Comparison of ENCODE assay signal across 8 cellular contexts in the genomic region with DNA sequence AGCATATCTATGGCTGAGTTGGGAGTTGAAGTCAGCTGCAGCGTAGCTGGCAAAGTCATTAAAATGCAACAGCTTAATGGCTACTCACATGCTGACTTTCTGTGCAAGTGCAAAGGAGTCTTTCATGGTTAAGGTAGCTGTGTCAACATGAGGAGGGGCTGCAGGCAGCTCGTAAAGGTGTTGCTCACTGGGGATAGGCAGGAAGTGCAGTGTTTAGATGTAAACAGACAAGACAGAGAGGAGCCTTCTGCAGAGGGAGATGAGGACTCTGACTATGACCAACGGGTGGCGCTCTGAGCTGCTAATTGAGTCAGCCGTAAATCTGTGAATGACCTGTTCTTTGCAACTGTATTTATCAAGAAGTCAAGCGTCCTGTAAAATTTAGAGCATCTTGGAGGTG. TPM values are rescaled to one million over a fixed set of nuclear protein-coding genes. Genes with fewer than 3 reads are reported as not detected.
DNase-seq lines count a peak whose midpoint lies in the region; ATAC-seq, FAIRE-seq and TF ChIP-seq lines count a peak whose summit lies in the region.

No MANE protein-coding gene starts in this region.

- no peak for FAIRE-seq in GM19239 (lab: Jason Lieb, UNC)

- CTCF ChIA-PET in CD4-positive, alpha-beta memory T cell (lab: Charles Lee; ENCODE audit: partially characterized antibody), result no interaction called here

- TF ChIP-seq CTCF in GM12872 (IDR thresholded peaks at IDR 0.05; ENCODE audit: insufficient read depth, low read depth, low read length) (peak; percentile 65), astrocyte of the cerebellum (IDR thresholded peaks at IDR 0.05; ENCODE audit: low read depth, low read length, missing control alignments) (peak; percentile 29)

- no peaks in the 10 kb centered on the region for H3K27me3 ChIP-seq in CD4-positive, alpha-beta memory T cell (ENCODE audit: insufficient read depth, low read length)

- ATAC-seq in GM19455 (IDR thresholded peaks at IDR 0.05; ENCODE audit: unreplicated experiment) (no peak), GM19324 (IDR thresholded peaks at IDR 0.05; ENCODE audit: low FRiP score, unreplicated experiment) (no peak)

- POLR2A ChIA-PET in CD4-positive, alpha-beta memory T cell (lab: Charles Lee; ENCODE audit: partially characterized antibody), result no interaction called here

- H3K27me3 Mint-ChIP-seq in CD4-positive, alpha-beta memory T cell, result peaks cover 11 to 17% of the 10 kb centered on the region in 2 donors

- no peak overlapping the region for H3K27ac Mint-ChIP-seq in CD4-positive, alpha-beta memory T cell

- intact Hi-C loops in CD4-positive, alpha-beta memory T cell (cut with micrococcal nuclease), result no loop called here

- H3K9me3 ChIP-seq in CD4-positive, alpha-beta memory T cell (ENCODE audit: control insufficient read depth in 1 of 2, low read length in 2 of 2), result no peaks in the 10 kb centered on the region

- in situ Hi-C loops in astrocyte of the cerebellum (cut with HindIII; ENCODE audit: low sequenced_read_pairs), result no loop called here

- peak; percentile 74 for TF ChIP-seq RAD21 in Ishikawa (IDR thresholded peaks at IDR 0.05; ENCODE audit: low read depth)

- DNase-seq in astrocyte of the cerebellum (ENCODE audit: low read depth) (no peak), myocyte (ENCODE audit: low read depth) (peak; percentile 40), GM19239 (ENCODE audit: insufficient read length, low spot score) (no peak)
- no peak for DNase-seq in CD4-positive, alpha-beta memory T cell

- TF ChIP-seq EP300 in Ishikawa (IDR thresholded peaks at IDR 0.05; ENCODE audit: borderline replicate concordance), result no peak

- H3K27ac ChIP-seq in CD4-positive, alpha-beta memory T cell (ENCODE audit: low read depth, low read length), result no peak overlapping the region

- no peaks in the 10 kb centered on the region for H3K4me1 Mint-ChIP-seq in CD4-positive, alpha-beta memory T cell

- H3K36me3 ChIP-seq in CD4-positive, alpha-beta memory T cell (ENCODE audit: insufficient read depth, low read length), result no peaks in the 10 kb centered on the region

- H3K9me3 Mint-ChIP-seq in CD4-positive, alpha-beta memory T cell, result no peaks in the 10 kb centered on the region

- H3K4me1 ChIP-seq in CD4-positive, alpha-beta memory T cell (ENCODE audit: insufficient read depth, low read length), result no peaks in the 10 kb centered on the region

- no peak overlapping the region for H3K4me3 ChIP-seq in astrocyte of the cerebellum (ENCODE audit: low read depth, low read length)
- no peak overlapping the region for H3K4me3 ChIP-seq in CD4-positive, alpha-beta memory T cell (ENCODE audit: low read length in 2 of 2)

- no peak overlapping the region for H3K4me3 Mint-ChIP-seq in CD4-positive, alpha-beta memory T cell

- H3K36me3 Mint-ChIP-seq in CD4-positive, alpha-beta memory T cell, result no peaks in the 10 kb centered on the region

TF ChIP-seq in Ishikawa, 13 proteins besides CTCF, POLR2A, EP300 and RAD21:
- no peak for TF ChIP-seq TAF1 (IDR thresholded peaks at IDR 0.05; ENCODE audit: low read depth)

RNA-seq across cellular contexts. Expression of gene CAVIN2, which starts 22.3 kb away (rescaled TPM):
- 56.5 and 57.8 TPM in 2 replicates for total RNA-seq in myocyte
- polyA plus RNA-seq in myocyte (2012), result 36.2 TPM
- total RNA-seq in CD4-positive, alpha-beta memory T cell, result not detected
- under 1 TPM in 1 of 2 donors, not detected in 1; 0.06 TPM for polyA plus RNA-seq in CD4-positive, alpha-beta memory T cell

Comparison
In these comparisons a context has a peak if more than half of its experiments do, and no peak if none do; other contexts are left out.
1. RNA of gene CAVIN2, which starts 22.3 kb away (total RNA-seq): 56.5 to 57.8 TPM in myocyte; not detected in CD4-positive, alpha-beta memory T cell; every median in the first group is over 10 times any median in the second.